1 cellular context compared by ENCODE assay signal in genomic region chr6:164079275-164079600, GRCh38.
TF ChIP-seq lines count a peak whose summit lies in the region.

No MANE protein-coding gene starts in this region.

TF ChIP-seq in H1, 55 proteins besides CTCF, POLR2A, EP300 and RAD21:
- no peak for TF ChIP-seq NRF1 (IDR thresholded peaks at IDR 0.05; ENCODE audit: low read depth, low read length)
- TF ChIP-seq CHD7 (IDR thresholded peaks at IDR 0.05; ENCODE audit: insufficient replicate concordance, low read length), result no peak
- no peak for TF ChIP-seq SUZ12 (IDR thresholded peaks at IDR 0.05; ENCODE audit: low read length)
- TF ChIP-seq SP2 (IDR thresholded peaks at IDR 0.05; ENCODE audit: low read length), result no peak
- TF ChIP-seq TEAD4 (IDR thresholded peaks at IDR 0.05; ENCODE audit: low read depth, low read length), result no peak
- no peak for TF ChIP-seq EGR1 (IDR thresholded peaks at IDR 0.05; ENCODE audit: borderline replicate concordance, low read depth, low read length)
- no peak for TF ChIP-seq SP4 (IDR thresholded peaks at IDR 0.05; ENCODE audit: low read length)
- no peak for TF ChIP-seq TAF7 (optimal IDR thresholded peaks at IDR 0.05; ENCODE audit: borderline replicate concordance, low read depth, low read length)
- TF ChIP-seq KDM5A (IDR thresholded peaks at IDR 0.05; ENCODE audit: low read length), result no peak
